In the genomic region with DNA sequence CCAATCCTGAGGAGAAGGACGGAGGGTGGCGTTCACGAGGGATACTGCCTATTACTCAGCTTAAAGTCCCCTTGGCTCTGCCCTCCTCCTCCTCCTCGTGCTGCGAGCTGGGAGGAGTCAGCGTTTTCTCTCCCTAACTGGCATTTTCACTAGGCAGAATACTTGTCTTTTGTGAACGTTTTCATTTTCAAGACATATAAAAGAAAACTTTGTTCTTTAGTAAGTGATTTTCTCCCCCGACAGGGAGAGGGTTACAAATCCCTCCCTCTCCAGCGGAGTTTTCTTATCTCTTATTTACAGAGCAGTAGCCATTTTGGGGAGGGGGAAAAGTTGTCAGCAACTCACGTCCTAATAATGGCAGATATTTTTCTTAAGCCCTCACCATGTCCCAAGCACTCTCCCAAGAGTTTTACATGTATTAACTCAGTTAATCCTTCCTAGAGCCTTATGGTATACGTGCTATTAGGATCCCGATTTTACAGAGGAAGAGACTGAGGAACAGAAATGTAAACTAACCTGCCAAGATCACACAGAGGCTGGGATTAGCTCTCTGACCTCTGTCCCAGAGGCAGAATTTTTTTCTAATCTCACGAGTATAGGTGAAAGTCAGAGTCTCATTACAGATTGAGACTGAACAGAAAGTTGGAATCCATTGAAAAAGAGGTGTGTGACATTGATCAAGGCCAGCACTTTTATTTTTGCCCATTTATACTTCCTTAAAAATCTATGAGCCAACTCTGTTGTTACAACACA, we compare ENCODE assay signal across 1 cellular context.
TF ChIP-seq lines count a peak whose summit lies in the region.

No MANE protein-coding gene starts in this region.

TF ChIP-seq in K562, 482 proteins besides CTCF, POLR2A, EP300 and RAD21 (continued from another document and continues in another):
- TF ChIP-seq EGR1 (conservative IDR thresholded peaks at IDR 0.05) (0 out of 2 replicates have a peak, but pooled peaks have one; percentile 9), SP1 (CRISPR knock-in tag; IDR thresholded peaks at IDR 0.05) (no peak), RBM15 (IDR thresholded peaks at IDR 0.05; ENCODE audit: insufficient read depth, low read length) (no peak), NR4A1 (CRISPR knock-in tag; IDR thresholded peaks at IDR 0.05) (no peak), NR4A1 (tag; IDR thresholded peaks at IDR 0.05) (peak; percentile 89; the same call in 1 of the 2 replicates), TCF7 (IDR thresholded peaks at IDR 0.05; ENCODE audit: borderline replicate concordance) (no peak), MYC (IDR thresholded peaks at IDR 0.05; ENCODE audit: low read depth, low read length) (peak; percentile 84), MYC (CRISPR knock-in tag; IDR thresholded peaks at IDR 0.05; ENCODE audit: borderline replicate concordance, low read depth) (no peak), BRD9 (IDR thresholded peaks at IDR 0.05; ENCODE audit: low read depth, partially characterized antibody) (peak; percentile 91), NR2C1 (IDR thresholded peaks at IDR 0.05) (peak; percentile 44; the same call in 1 of the 2 replicates), NR2C1 (tag; IDR thresholded peaks at IDR 0.05) (peak; percentile 66), TBL1XR1 (IDR thresholded peaks at IDR 0.05; ENCODE audit: low read length in 2 of 2) (peak in 1 of 2 experiments; percentile 53; a peak in 1 of 4 replicates), ARID1B (IDR thresholded peaks at IDR 0.05) (peak; percentile 79), TAF7 (tag; IDR thresholded peaks at IDR 0.05) (peak; percentile 32; the same call in 1 of the 2 replicates), NCOA1 (IDR thresholded peaks at IDR 0.05; ENCODE audit: low read depth) (0 out of 2 replicates have a peak, but pooled peaks have one; percentile 18), NFIC (IDR thresholded peaks at IDR 0.05) (peak; percentile 35; the same call in 1 of the 2 replicates), FOSL1 (tag; conservative IDR thresholded peaks at IDR 0.05) (peak; percentile 43; the same call in 1 of the 2 replicates), ATF1 (CRISPR knock-in tag; IDR thresholded peaks at IDR 0.05) (no peak), ATF1 (tag; IDR thresholded peaks at IDR 0.05) (peak; percentile 76), DMBX1 (CRISPR knock-in tag; IDR thresholded peaks at IDR 0.05; ENCODE audit: borderline replicate concordance) (peak; percentile 62; the same call in 1 of the 2 replicates), ELF1 (tag; IDR thresholded peaks at IDR 0.05) (peak; percentile 38; the same call in 1 of the 2 replicates), ZNF24 (IDR thresholded peaks at IDR 0.05) (no peak), HEY1 (CRISPR knock-in tag; IDR thresholded peaks at IDR 0.05; ENCODE audit: borderline replicate concordance) (no peak), GATAD2A (IDR thresholded peaks at IDR 0.05) (peak; percentile 57; the same call in 1 of the 2 replicates), MCM7 (IDR thresholded peaks at IDR 0.05) (no peak), ZNF133 (CRISPR knock-in tag; IDR thresholded peaks at IDR 0.05) (no peak), ZNF785 (CRISPR knock-in tag; IDR thresholded peaks at IDR 0.05) (no peak), KLF10 (CRISPR knock-in tag; IDR thresholded peaks at IDR 0.05) (no peak), RNF2 (IDR thresholded peaks at IDR 0.05) (peak; percentile 50; the same call in 1 of the 2 replicates), NR1H2 (CRISPR knock-in tag; IDR thresholded peaks at IDR 0.05) (no peak), GTF2A2 (tag; IDR thresholded peaks at IDR 0.05) (no peak), POLR2H (tag; IDR thresholded peaks at IDR 0.05; ENCODE audit: low read depth) (peak; percentile 81)
- TF ChIP-seq, protein P1, sequence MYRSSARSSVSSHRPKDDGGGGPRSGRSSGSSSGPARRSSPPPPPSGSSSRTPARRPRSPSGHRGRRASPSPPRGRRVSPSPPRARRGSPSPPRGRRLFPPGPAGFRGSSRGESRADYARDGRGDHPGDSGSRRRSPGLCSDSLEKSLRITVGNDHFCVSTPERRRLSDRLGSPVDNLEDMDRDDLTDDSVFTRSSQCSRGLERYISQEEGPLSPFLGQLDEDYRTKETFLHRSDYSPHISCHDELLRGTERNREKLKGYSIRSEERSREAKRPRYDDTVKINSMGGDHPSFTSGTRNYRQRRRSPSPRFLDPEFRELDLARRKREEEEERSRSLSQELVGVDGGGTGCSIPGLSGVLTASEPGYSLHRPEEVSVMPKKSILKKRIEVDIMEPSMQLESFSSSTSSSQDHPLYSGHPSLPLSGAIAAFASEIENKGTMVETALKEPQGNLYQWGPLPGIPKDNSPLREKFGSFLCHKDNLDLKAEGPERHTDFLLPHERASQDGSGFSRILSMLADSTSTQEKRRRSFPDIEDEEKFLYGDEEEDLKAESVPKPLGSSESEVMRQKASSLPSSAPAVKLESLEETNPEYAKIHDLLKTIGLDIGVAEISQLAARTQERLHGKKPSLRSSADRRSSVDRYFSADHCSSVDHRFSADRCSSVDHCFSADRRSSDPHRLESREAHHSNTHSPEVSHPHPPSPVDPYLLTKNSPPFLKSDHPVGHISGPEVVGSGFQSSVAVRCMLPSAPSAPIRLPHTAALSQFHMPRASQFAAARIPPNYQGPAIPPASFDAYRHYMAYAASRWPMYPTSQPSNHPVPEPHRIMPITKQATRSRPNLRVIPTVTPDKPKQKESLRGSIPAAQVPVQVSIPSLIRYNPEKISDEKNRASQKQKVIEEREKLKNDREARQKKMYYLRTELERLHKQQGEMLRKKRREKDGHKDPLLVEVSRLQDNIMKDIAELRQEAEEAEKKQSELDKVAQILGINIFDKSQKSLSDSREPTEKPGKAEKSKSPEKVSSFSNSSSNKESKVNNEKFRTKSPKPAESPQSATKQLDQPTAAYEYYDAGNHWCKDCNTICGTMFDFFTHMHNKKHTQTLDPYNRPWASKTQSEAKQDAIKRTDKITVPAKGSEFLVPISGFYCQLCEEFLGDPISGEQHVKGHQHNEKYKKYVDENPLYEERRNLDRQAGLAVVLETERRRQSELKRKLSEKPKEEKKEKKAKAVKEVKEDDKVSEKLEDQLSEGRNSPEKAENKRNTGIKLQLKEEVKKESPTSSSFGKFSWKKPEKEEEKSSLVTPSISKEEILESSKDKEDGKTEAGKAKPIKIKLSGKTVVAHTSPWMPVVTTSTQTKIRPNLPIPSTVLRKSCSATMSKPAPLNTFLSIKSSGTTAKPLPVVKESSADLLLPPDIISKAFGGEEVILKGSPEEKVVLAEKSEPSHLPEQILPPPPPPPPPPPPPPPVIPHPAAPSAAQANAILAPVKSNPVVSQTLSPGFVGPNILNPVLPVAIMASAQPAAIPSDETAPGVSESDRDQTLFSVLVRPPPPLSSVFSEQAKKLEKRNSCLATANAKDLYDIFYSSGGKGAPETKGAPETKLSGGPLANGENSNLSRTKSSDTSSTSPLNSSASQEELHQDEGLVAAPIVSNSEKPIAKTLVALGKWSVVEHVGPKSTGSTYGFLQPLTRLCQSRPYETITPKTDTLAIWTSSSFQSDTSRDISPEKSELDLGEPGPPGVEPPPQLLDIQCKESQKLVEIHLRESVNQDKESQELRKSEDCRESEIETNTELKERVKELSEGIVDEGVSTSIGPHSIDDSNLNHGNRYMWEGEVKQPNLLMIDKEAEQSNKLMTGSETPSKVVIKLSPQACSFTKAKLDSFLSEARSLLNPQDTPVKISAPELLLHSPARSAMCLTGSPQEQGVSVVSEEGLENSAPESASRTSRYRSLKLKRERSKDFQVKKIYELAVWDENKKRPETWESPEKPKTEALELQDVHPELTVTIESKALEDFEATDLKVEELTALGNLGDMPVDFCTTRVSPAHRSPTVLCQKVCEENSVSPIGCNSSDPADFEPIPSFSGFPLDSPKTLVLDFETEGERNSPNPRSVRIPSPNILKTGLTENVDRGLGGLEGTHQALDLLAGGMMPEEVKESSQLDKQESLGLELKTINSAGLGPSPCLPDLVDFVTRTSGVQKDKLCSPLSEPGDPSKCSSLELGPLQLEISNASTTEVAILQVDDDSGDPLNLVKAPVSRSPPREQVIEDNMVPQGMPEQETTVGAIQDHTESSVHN (IDR thresholded peaks at IDR 0.05; ENCODE audit: borderline replicate concordance in 1 of 2, low read depth in 1 of 2), result peak in 1 of 2 experiments; percentile 36; a peak in 1 of 4 replicates
- TF ChIP-seq, protein P2, sequence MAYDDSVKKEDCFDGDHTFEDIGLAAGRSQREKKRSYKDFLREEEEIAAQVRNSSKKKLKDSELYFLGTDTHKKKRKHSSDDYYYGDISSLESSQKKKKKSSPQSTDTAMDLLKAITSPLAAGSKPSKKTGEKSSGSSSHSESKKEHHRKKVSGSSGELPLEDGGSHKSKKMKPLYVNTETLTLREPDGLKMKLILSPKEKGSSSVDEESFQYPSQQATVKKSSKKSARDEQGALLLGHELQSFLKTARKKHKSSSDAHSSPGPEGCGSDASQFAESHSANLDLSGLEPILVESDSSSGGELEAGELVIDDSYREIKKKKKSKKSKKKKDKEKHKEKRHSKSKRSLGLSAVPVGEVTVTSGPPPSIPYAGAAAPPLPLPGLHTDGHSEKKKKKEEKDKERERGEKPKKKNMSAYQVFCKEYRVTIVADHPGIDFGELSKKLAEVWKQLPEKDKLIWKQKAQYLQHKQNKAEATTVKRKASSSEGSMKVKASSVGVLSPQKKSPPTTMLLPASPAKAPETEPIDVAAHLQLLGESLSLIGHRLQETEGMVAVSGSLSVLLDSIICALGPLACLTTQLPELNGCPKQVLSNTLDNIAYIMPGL (CRISPR knock-in tag; IDR thresholded peaks at IDR 0.05), result no peak
- TF ChIP-seq, protein P3, sequence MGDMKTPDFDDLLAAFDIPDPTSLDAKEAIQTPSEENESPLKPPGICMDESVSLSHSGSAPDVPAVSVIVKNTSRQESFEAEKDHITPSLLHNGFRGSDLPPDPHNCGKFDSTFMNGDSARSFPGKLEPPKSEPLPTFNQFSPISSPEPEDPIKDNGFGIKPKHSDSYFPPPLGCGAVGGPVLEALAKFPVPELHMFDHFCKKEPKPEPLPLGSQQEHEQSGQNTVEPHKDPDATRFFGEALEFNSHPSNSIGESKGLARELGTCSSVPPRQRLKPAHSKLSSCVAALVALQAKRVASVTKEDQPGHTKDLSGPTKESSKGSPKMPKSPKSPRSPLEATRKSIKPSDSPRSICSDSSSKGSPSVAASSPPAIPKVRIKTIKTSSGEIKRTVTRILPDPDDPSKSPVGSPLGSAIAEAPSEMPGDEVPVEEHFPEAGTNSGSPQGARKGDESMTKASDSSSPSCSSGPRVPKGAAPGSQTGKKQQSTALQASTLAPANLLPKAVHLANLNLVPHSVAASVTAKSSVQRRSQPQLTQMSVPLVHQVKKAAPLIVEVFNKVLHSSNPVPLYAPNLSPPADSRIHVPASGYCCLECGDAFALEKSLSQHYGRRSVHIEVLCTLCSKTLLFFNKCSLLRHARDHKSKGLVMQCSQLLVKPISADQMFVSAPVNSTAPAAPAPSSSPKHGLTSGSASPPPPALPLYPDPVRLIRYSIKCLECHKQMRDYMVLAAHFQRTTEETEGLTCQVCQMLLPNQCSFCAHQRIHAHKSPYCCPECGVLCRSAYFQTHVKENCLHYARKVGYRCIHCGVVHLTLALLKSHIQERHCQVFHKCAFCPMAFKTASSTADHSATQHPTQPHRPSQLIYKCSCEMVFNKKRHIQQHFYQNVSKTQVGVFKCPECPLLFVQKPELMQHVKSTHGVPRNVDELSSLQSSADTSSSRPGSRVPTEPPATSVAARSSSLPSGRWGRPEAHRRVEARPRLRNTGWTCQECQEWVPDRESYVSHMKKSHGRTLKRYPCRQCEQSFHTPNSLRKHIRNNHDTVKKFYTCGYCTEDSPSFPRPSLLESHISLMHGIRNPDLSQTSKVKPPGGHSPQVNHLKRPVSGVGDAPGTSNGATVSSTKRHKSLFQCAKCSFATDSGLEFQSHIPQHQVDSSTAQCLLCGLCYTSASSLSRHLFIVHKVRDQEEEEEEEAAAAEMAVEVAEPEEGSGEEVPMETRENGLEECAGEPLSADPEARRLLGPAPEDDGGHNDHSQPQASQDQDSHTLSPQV (IDR thresholded peaks at IDR 0.05), result peak; percentile 95
- TF ChIP-seq, protein P4, sequence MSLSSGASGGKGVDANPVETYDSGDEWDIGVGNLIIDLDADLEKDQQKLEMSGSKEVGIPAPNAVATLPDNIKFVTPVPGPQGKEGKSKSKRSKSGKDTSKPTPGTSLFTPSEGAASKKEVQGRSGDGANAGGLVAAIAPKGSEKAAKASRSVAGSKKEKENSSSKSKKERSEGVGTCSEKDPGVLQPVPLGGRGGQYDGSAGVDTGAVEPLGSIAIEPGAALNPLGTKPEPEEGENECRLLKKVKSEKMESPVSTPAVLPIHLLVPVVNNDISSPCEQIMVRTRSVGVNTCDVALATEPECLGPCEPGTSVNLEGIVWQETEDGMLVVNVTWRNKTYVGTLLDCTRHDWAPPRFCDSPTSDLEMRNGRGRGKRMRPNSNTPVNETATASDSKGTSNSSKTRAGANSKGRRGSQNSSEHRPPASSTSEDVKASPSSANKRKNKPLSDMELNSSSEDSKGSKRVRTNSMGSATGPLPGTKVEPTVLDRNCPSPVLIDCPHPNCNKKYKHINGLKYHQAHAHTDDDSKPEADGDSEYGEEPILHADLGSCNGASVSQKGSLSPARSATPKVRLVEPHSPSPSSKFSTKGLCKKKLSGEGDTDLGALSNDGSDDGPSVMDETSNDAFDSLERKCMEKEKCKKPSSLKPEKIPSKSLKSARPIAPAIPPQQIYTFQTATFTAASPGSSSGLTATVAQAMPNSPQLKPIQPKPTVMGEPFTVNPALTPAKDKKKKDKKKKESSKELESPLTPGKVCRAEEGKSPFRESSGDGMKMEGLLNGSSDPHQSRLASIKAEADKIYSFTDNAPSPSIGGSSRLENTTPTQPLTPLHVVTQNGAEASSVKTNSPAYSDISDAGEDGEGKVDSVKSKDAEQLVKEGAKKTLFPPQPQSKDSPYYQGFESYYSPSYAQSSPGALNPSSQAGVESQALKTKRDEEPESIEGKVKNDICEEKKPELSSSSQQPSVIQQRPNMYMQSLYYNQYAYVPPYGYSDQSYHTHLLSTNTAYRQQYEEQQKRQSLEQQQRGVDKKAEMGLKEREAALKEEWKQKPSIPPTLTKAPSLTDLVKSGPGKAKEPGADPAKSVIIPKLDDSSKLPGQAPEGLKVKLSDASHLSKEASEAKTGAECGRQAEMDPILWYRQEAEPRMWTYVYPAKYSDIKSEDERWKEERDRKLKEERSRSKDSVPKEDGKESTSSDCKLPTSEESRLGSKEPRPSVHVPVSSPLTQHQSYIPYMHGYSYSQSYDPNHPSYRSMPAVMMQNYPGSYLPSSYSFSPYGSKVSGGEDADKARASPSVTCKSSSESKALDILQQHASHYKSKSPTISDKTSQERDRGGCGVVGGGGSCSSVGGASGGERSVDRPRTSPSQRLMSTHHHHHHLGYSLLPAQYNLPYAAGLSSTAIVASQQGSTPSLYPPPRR (CRISPR knock-in tag; IDR thresholded peaks at IDR 0.05; ENCODE audit: borderline replicate concordance), result no peak
- TF ChIP-seq, protein P5, sequence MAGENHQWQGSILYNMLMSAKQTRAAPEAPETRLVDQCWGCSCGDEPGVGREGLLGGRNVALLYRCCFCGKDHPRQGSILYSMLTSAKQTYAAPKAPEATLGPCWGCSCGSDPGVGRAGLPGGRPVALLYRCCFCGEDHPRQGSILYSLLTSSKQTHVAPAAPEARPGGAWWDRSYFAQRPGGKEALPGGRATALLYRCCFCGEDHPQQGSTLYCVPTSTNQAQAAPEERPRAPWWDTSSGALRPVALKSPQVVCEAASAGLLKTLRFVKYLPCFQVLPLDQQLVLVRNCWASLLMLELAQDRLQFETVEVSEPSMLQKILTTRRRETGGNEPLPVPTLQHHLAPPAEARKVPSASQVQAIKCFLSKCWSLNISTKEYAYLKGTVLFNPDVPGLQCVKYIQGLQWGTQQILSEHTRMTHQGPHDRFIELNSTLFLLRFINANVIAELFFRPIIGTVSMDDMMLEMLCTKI (IDR thresholded peaks at IDR 0.05; ENCODE audit: partially characterized antibody), result no peak
